37 cellular contexts compared by ENCODE assay signal in the genomic region with DNA sequence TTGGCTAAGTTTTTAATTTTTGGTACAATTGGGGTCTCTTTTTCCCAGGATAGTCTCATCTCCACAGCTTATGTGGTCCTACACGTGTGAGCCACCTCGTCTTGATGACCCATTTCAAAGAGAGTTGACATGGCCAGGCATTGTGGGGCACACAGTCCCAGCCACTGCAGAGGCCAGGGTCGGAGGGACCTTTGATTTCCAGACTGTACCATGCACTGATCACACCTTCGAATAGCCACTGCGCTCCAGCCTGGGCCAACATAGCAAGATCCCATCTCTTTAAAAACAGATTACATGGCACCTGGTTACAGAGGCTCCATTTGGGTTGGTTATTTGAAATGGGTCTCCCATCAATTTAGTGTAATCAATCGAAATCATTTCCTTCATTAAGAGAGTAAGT.
A peak's percentile ranks its signal among the peaks of the same experiment; 100 is the strongest.
DNase-seq lines count a peak whose midpoint lies in the region; ATAC-seq, FAIRE-seq and TF ChIP-seq lines count a peak whose summit lies in the region.
"Had no signal": no experiment of that assay in that cellular context is flagged by ENCODE, and none has a peak within 500 bp of the region (broad histone marks: within the 10 kb centered on the region; RNA-seq: fewer than 3 reads in every experiment).

No MANE protein-coding gene starts in this region.

- no peak overlapping the region for H2BK12ac ChIP-seq in H1 (ENCODE audit: low read depth, low read length)

- DNase-seq in HepG2 (ENCODE audit: low spot score): no peak
- no peak for DNase-seq in right lobe of liver
- no peak for DNase-seq in WTC11 (ENCODE audit: low spot score)
- no peak for DNase-seq in H1 (ENCODE audit: low read depth in 1 of 2, low spot score in 2 of 2)
- peak; percentile 69 for DNase-seq in posterior vena cava (ENCODE audit: low spot score)
- DNase-seq in heart right ventricle: no peak
- DNase-seq in hepatocyte (ENCODE audit: low spot score): no peak
- DNase-seq: 8988T; ACHN; AML-193; BE2C; C1 segment of cervical spinal cord; Caco-2; Calu3; CD4-positive, alpha-beta memory T cell; CD4-positive, alpha-beta T cell; CD4-positive, CD25-positive, alpha-beta regulatory T cell; CD8-positive, alpha-beta memory T cell; CD8-positive, alpha-beta T cell; COR-L47; DMS 273 treated with DMSO at 0.1 percent for 48 hours; DMS153; DMS53; DMS79; DMS79 treated with DMSO at 0.1 percent for 48 hours; DND-41; EL had no signal

- H2BK20ac ChIP-seq in H1 (ENCODE audit: low read length): no peak overlapping the region

- TF ChIP-seq EP300 in HepG2 (IDR thresholded peaks at IDR 0.05; ENCODE audit: low read depth in 2 of 2, low read length in 2 of 2) (no peak), HepG2 (CRISPR knock-in tag; IDR thresholded peaks at IDR 0.05; ENCODE audit: borderline replicate concordance) (no peak), H1 (IDR thresholded peaks at IDR 0.05; ENCODE audit: borderline replicate concordance in 1 of 2, low read depth in 2 of 2, low read length in 2 of 2) (no peak)

- H4K20me1 ChIP-seq in HepG2 (ENCODE audit: insufficient read depth, low read length) (no peaks in the 10 kb centered on the region), H1 (replicated peaks in 1 of 2; ENCODE audit: control insufficient read depth in 1 of 2, insufficient read depth in 2 of 2, low read length in 2 of 2) (no peaks in the 10 kb centered on the region), hepatocyte (ENCODE audit: insufficient read depth, poor library complexity, severe bottlenecking) (no peaks in the 10 kb centered on the region)
- H4K20me1 ChIP-seq: BLaER1; BLaER1 treated with 17β-estradiol and CSF1 and Interleukin-3, amounts not matched to agents 10 nM and 100 nM had no signal

- no TSS peak for BruUV-seq in HepG2 (replicated peaks; lab: Mats Ljungman, UMichigan)

- ATAC-seq in HepG2: no peak
- ATAC-seq in right lobe of liver: no peak
- no peak for ATAC-seq in WTC11
- no peak for ATAC-seq in heart right ventricle
- ATAC-seq in HG03442 (IDR thresholded peaks at IDR 0.05; ENCODE audit: unreplicated experiment): no peak
- ATAC-seq: A549; CD8-positive, alpha-beta T cell had no signal

- TF ChIP-seq POLR2A in HepG2 (IDR thresholded peaks at IDR 0.05; ENCODE audit: insufficient read depth in 1 of 2, low read depth in 2 of 2, low read length in 2 of 2) (no peak), right lobe of liver (IDR thresholded peaks at IDR 0.05) (no peak), H1 (IDR thresholded peaks at IDR 0.05; ENCODE audit: control extremely low read depth in 1 of 2, low read depth in 2 of 2, low read length in 2 of 2) (no peak)

- H3K27ac ChIP-seq in HepG2 (ENCODE audit: extremely low read length, insufficient read depth, low read length) (no peak overlapping the region), right lobe of liver (no peak overlapping the region), H1 (ENCODE audit: low read depth, low read length) (no peak overlapping the region), heart right ventricle (no peak overlapping the region), hepatocyte (no peak overlapping the region)
- H3K27ac ChIP-seq: 22Rv1; A549; BLaER1; BLaER1 treated with 17β-estradiol and CSF1 and Interleukin-3, amounts not matched to agents 10 nM and 100 nM; C4-2B had no signal

- no peak overlapping the region for H4K8ac ChIP-seq in H1 (ENCODE audit: extremely low read depth, insufficient read depth, low read length)

- intact Hi-C loops in HepG2 (cut with micrococcal nuclease; ENCODE audit: unreplicated experiment): no loop called here
- intact Hi-C loops in right lobe of liver (cut with DNase I): no loop called here
- intact Hi-C loops in posterior vena cava (cut with DNase I): no loop called here
- intact Hi-C loops in heart right ventricle (cut with DNase I): no loop called here

- in situ Hi-C loops in HepG2 (cut with HindIII; ENCODE audit: extremely low pct_ligation_motif_present, low pct_unique_long_range_greater_than_20kb): no loop called here

- H2BK15ac ChIP-seq in H1 (ENCODE audit: low read length): no peak overlapping the region

- peak overlapping the region; percentile 67 for H3K4ac ChIP-seq in H1 (replicated peaks; ENCODE audit: insufficient read length, low read depth, low read length)

- H2AFZ ChIP-seq in HepG2 (ENCODE audit: low read length) (no peak overlapping the region), H1 (ENCODE audit: low read length) (no peak overlapping the region), hepatocyte (no peak overlapping the region)

- no peak overlapping the region for H4K5ac ChIP-seq in H1 (ENCODE audit: insufficient read length, low read depth, low read length)

- FAIRE-seq in HepG2 (lab: Jason Lieb, UNC) (no peak), H1 (lab: Jason Lieb, UNC) (no peak)
- FAIRE-seq: A204.1, A549, D721Med had no signal

- no peak for TF ChIP-seq CTCF in HepG2 (CRISPR knock-in tag; IDR thresholded peaks at IDR 0.05)
- no peak for TF ChIP-seq CTCF in right lobe of liver (IDR thresholded peaks at IDR 0.05)
- TF ChIP-seq CTCF in WTC11 (IDR thresholded peaks at IDR 0.05): no peak
- no peak for TF ChIP-seq CTCF in H1 (IDR thresholded peaks at IDR 0.05; ENCODE audit: control extremely low read depth in 1 of 3, insufficient read depth in 1 of 3, low read depth in 1 of 3, low read length in 3 of 3)
- no peak for TF ChIP-seq CTCF in heart right ventricle (IDR thresholded peaks at IDR 0.05)
- no peak for TF ChIP-seq CTCF in hepatocyte (IDR thresholded peaks at IDR 0.05; ENCODE audit: poor library complexity)

- H3K36me3 ChIP-seq in HepG2 (replicated peaks in 1 of 2; ENCODE audit: control insufficient read depth in 1 of 2, insufficient read depth in 2 of 2, low read length in 2 of 2): no peaks in the 10 kb centered on the region
- no peaks in the 10 kb centered on the region for H3K36me3 ChIP-seq in right lobe of liver
- H3K36me3 ChIP-seq in H1 (ENCODE audit: control insufficient read depth in 2 of 4, insufficient read depth in 4 of 4, low read length in 3 of 4): peaks cover 0 to 21% (median 2%) of the 10 kb centered on the region in 4 experiments; a peak in 4 of 8 replicates
- H3K36me3 ChIP-seq in heart right ventricle: no peaks in the 10 kb centered on the region
- H3K36me3 ChIP-seq in hepatocyte (replicated peaks; ENCODE audit: insufficient read depth, low read depth): no peaks in the 10 kb centered on the region
- H3K36me3 ChIP-seq: BE2C; BLaER1; BLaER1 treated with 17β-estradiol and CSF1 and Interleukin-3, amounts not matched to agents 10 nM and 100 nM had no signal

- 40% methylated on average over 6 of the region's 6 CpGs for WGBS in HepG2 (ENCODE audit: low lambda C conversion rate)
- 67% methylated on average over 5 of the region's 6 CpGs for WGBS in right lobe of liver (ENCODE audit: insufficient coverage, low coverage, low lambda C conversion rate, missing lambda C conversion rate)
- WGBS in H1 (ENCODE audit: extremely low coverage in 1 of 2, insufficient coverage in 1 of 2, insufficient read length in 1 of 2, insufficient replicate concordance in 2 of 2, low coverage in 1 of 2, low lambda C conversion rate in 2 of 2, missing lambda C conversion rate in 1 of 2), 2 experiments: 89% methylated on average over 6 of the region's 6 CpGs; no CpG with 5 or more reads in 1 of the 2 experiments
- 90 to 92% methylated on average over 6 of the region's 6 CpGs for WGBS in heart right ventricle, 2 donors
- 90% methylated on average over 6 of the region's 6 CpGs for WGBS in hepatocyte (ENCODE audit: low lambda C conversion rate, missing lambda C conversion rate)

- H3K9me3 ChIP-seq in HepG2 (ENCODE audit: low read length) (no peaks in the 10 kb centered on the region), right lobe of liver (no peaks in the 10 kb centered on the region), H1 (ENCODE audit: insufficient read depth in 2 of 2, low read depth in 1 of 2, low read length in 1 of 2) (peaks cover 2% of the 10 kb centered on the region in 2 experiments; a peak in 2 of 4 replicates), heart right ventricle (peaks cover 0 to 2% (median 0%) of the 10 kb centered on the region in 11 donors), hepatocyte (ENCODE audit: low read depth) (no peaks in the 10 kb centered on the region)
- H3K9me3 ChIP-seq: BE2C; BLaER1; BLaER1 treated with 17β-estradiol and CSF1 and Interleukin-3, amounts not matched to agents 10 nM and 100 nM; Caco-2 had no signal

- H3K9me3 Mint-ChIP-seq in WTC11: no peaks in the 10 kb centered on the region
- H3K9me3 Mint-ChIP-seq: CD4-positive, alpha-beta T cell; CD8-positive, alpha-beta T cell had no signal

- H3K79me2 ChIP-seq in HepG2 (ENCODE audit: insufficient read depth, low read length) (no peaks in the 10 kb centered on the region), H1 (ENCODE audit: control insufficient read depth in 1 of 2, insufficient read depth in 2 of 2, low read length in 2 of 2) (no peaks in the 10 kb centered on the region), hepatocyte (no peaks in the 10 kb centered on the region)

- peaks cover 7% of the 10 kb centered on the region for H3K4me1 Mint-ChIP-seq in WTC11
- H3K4me1 Mint-ChIP-seq: B cell; CD14-positive monocyte; CD4-positive, alpha-beta memory T cell; CD4-positive, CD25-positive, alpha-beta regulatory T cell; CD8-positive, alpha-beta memory T cell had no signal

- H3K18ac ChIP-seq in H1 (ENCODE audit: extremely low read depth, low read length): no peak overlapping the region

- no peak overlapping the region for H2AK5ac ChIP-seq in H1 (ENCODE audit: low read depth, low read length)

- no peaks in the 10 kb centered on the region for H3K23me2 ChIP-seq in H1 (ENCODE audit: low read depth, low read length)

- H3K4me3 Mint-ChIP-seq in WTC11: no peak overlapping the region
- H3K4me3 Mint-ChIP-seq: B cell; CD14-positive monocyte; CD4-positive, alpha-beta memory T cell; CD4-positive, alpha-beta T cell; CD4-positive, CD25-positive, alpha-beta regulatory T cell; CD8-positive, alpha-beta memory T cell; CD8-positive, alpha-beta T cell had no signal

- peaks cover 0 to 14% of the 10 kb centered on the region in 2 experiments; a peak in 3 of 5 replicates for H3K27me3 ChIP-seq in HepG2 (ENCODE audit: control insufficient read depth in 1 of 2, insufficient read depth in 2 of 2, low read length in 2 of 2)
- no peaks in the 10 kb centered on the region for H3K27me3 ChIP-seq in right lobe of liver
- no peaks in the 10 kb centered on the region for H3K27me3 ChIP-seq in H1 (replicated peaks in 1 of 4; ENCODE audit: control insufficient read depth in 3 of 4, extremely low read depth in 1 of 4, insufficient read depth in 3 of 4, low read length in 3 of 4)
- no peaks in the 10 kb centered on the region for H3K27me3 ChIP-seq in heart right ventricle
- H3K27me3 ChIP-seq in hepatocyte: no peaks in the 10 kb centered on the region
- H3K27me3 ChIP-seq: BE2C; BLaER1; BLaER1 treated with 17β-estradiol and CSF1 and Interleukin-3, amounts not matched to agents 10 nM and 100 nM had no signal

- H3K14ac ChIP-seq in H1 (ENCODE audit: insufficient read length): no peak overlapping the region

- H2BK120ac ChIP-seq in H1 (replicated peaks; ENCODE audit: low read depth, low read length): no peak overlapping the region

- H3K27me3 Mint-ChIP-seq in WTC11 (ENCODE audit: low read depth): no peaks in the 10 kb centered on the region
- H3K27me3 Mint-ChIP-seq: B cell; CD4-positive, alpha-beta T cell; CD4-positive, CD25-positive, alpha-beta regulatory T cell; CD8-positive, alpha-beta memory T cell had no signal

- POLR2A ChIA-PET in HepG2 (lab: Yijun Ruan, JAX) (no interaction called here), WTC11 (lab: Charles Lee) (no interaction called here), H1 (lab: Charles Lee; ENCODE audit: partially characterized antibody) (no interaction called here)

- no peaks in the 10 kb centered on the region for H3K4me1 ChIP-seq in HepG2 (ENCODE audit: insufficient read depth, low read length)
- no peaks in the 10 kb centered on the region for H3K4me1 ChIP-seq in right lobe of liver
- peaks cover 0 to 3% (median 0%) of the 10 kb centered on the region in 4 experiments; a peak in 3 of 7 replicates for H3K4me1 ChIP-seq in H1 (replicated peaks in 1 of 4; ENCODE audit: control insufficient read depth in 3 of 4, insufficient read depth in 4 of 4, low read length in 3 of 4)
- no peaks in the 10 kb centered on the region for H3K4me1 ChIP-seq in heart right ventricle
- H3K4me1 ChIP-seq in hepatocyte (ENCODE audit: insufficient read depth): no peaks in the 10 kb centered on the region
- H3K4me1 ChIP-seq: A549; BE2C; BLaER1; BLaER1 treated with 17β-estradiol and CSF1 and Interleukin-3, amounts not matched to agents 10 nM and 100 nM; Caco-2 had no signal

- H3K56ac ChIP-seq in H1 (replicated peaks; ENCODE audit: insufficient read length, low read depth, low read length): no peak overlapping the region

- H3K4me2 ChIP-seq in HepG2 (ENCODE audit: low read depth, low read length) (no peak overlapping the region), H1 (ENCODE audit: insufficient read depth in 1 of 2, low read depth in 2 of 2, low read length in 2 of 2) (no peak overlapping the region), hepatocyte (no peak overlapping the region)
- H3K4me2 ChIP-seq: A549; BLaER1; BLaER1 treated with 17β-estradiol and CSF1 and Interleukin-3, amounts not matched to agents 10 nM and 100 nM had no signal

- no peak for TF ChIP-seq RAD21 in HepG2 (CRISPR knock-in tag; IDR thresholded peaks at IDR 0.05)
- TF ChIP-seq RAD21 in H1 (IDR thresholded peaks at IDR 0.05 in 1 of 2, conservative IDR thresholded peaks at IDR 0.05 in 1 of 2; ENCODE audit: low read depth in 2 of 2, low read length in 2 of 2): no peak

- H3K4me3 ChIP-seq in HepG2 (replicated peaks in 1 of 3; ENCODE audit: insufficient read depth in 1 of 3, low read depth in 2 of 3, low read length in 3 of 3): no peak overlapping the region
- H3K4me3 ChIP-seq in right lobe of liver: no peak overlapping the region
- H3K4me3 ChIP-seq in H1 (ENCODE audit: extremely low read depth in 1 of 4, insufficient read depth in 2 of 4, low read depth in 3 of 4, low read length in 4 of 4): no peak overlapping the region
- H3K4me3 ChIP-seq in heart right ventricle: no peak overlapping the region
- no peak overlapping the region for H3K4me3 ChIP-seq in hepatocyte
- H3K4me3 ChIP-seq: A549; BLaER1; BLaER1 treated with 17β-estradiol and CSF1 and Interleukin-3, amounts not matched to agents 10 nM and 100 nM had no signal

- H3K9ac ChIP-seq in HepG2 (ENCODE audit: insufficient read depth, low read depth, low read length): no peak overlapping the region
- no peak overlapping the region for H3K9ac ChIP-seq in H1 (replicated peaks in 1 of 4; ENCODE audit: extremely low read depth in 1 of 4, low read depth in 3 of 4, low read length in 3 of 4)
- H3K9ac ChIP-seq: BLaER1; BLaER1 treated with 17β-estradiol and CSF1 and Interleukin-3, amounts not matched to agents 10 nM and 100 nM had no signal

- H2BK5ac ChIP-seq in H1 (ENCODE audit: low read depth, low read length): no peak overlapping the region

- no peaks in the 10 kb centered on the region for H3K9me2 ChIP-seq in hepatocyte (replicated peaks; ENCODE audit: insufficient read depth)

- H4K91ac ChIP-seq in H1 (replicated peaks; ENCODE audit: insufficient read length, low read length): no peak overlapping the region

- H3K36me3 Mint-ChIP-seq in WTC11: peaks cover 70% of the 10 kb centered on the region
- H3K36me3 Mint-ChIP-seq: CD14-positive monocyte; CD4-positive, alpha-beta memory T cell; CD4-positive, CD25-positive, alpha-beta regulatory T cell; CD8-positive, alpha-beta memory T cell; CD8-positive, alpha-beta T cell had no signal

- H3K27ac Mint-ChIP-seq in WTC11: no peak overlapping the region
- H3K27ac Mint-ChIP-seq: B cell; CD4-positive, alpha-beta memory T cell; CD4-positive, alpha-beta T cell; CD4-positive, CD25-positive, alpha-beta regulatory T cell; CD8-positive, alpha-beta memory T cell; CD8-positive, alpha-beta T cell had no signal

- CTCF ChIA-PET in HepG2 (lab: Yijun Ruan, JAX; ENCODE audit: low intra/inter-chr PET ratio, low total read pairs): no interaction called here
- CTCF ChIA-PET in WTC11 (lab: Charles Lee): no interaction called here
- CTCF ChIA-PET in H1 (lab: Charles Lee; ENCODE audit: partially characterized antibody): interaction anchor here (1.9 kb wide), 1 partner anchor 8 kb away, joined by 4 read pairs; no protein-coding TSS in a partner anchor

- H3K23ac ChIP-seq in H1 (ENCODE audit: insufficient read length): no peak overlapping the region

- H3K79me1 ChIP-seq in H1 (ENCODE audit: low read depth, low read length): no peaks in the 10 kb centered on the region
